In the genomic region with DNA sequence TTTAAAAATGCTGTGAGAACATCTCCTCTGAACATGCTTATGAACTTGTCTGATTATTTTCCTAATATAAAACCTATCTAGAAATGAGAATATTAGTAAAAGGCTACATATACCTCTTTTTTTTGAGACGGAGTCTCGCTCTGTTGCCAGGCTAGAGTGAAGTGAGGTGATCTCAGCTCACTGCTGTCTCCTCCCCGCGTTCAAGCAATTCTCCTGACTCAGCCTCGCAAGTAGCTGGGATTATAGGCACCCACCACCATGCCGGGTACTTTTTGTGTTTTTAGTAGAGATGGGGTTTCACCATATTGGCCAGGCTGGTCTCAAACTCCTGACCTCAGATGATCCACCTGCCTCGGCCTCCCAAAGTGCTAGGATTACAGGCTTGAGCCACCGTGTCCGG, we compare ENCODE assay signal across 9 cellular contexts. TPM values are rescaled to one million over a fixed set of nuclear protein-coding genes. Genes with fewer than 3 reads are reported as not detected.
"Had no signal": no experiment of that assay in that cellular context is flagged by ENCODE, and none has a peak within 500 bp of the region (broad histone marks: within the 10 kb centered on the region; RNA-seq: fewer than 3 reads in every experiment).

No MANE protein-coding gene starts in this region.

RNA-seq across cellular contexts. Expression of gene RHAG, which starts 28.4 kb away (rescaled TPM):
- total RNA-seq: LHCN-M2, MCF 10A, NCI-H460, OCI-LY7, PC-9, RPMI7951, SJCRH30, SK-MEL-5 had no signal

RNA-seq across cellular contexts. Expression of gene C6orf141, which starts 57.8 kb away (rescaled TPM):
- total RNA-seq: OCI-LY7, Right ventricle myocardium inferior, SJCRH30, SK-MEL-5 had no signal
